ENCODE assay signal across 38 cellular contexts in genomic region chr2:128984066-128984465, GRCh38.
"Had no signal": no experiment of that assay in that cellular context is flagged by ENCODE, and none has a peak within 500 bp of the region (broad histone marks: within the 10 kb centered on the region; RNA-seq: fewer than 3 reads in every experiment).

No MANE protein-coding gene starts in this region.

- H3K4me1 ChIP-seq: adrenal gland, colonic mucosa, gastrocnemius medialis, heart left ventricle had no signal

- H3K27me3 Mint-ChIP-seq: activated CD4-positive, alpha-beta memory T cell treated with anti-CD3 and anti-CD28 coated beads for 36 hours; activated CD4-positive, alpha-beta T cell treated with anti-CD3 and anti-CD28 coated beads for 36 hours; activated CD4-positive, alpha-beta T cell treated with anti-CD3 and anti-CD28 coated beads, Interleukin-2, amount 10 ng/mL, durations not matched to agents 24 days and 14 days; activated CD8-positive, alpha-beta memory T cell treated with anti-CD3 and anti-CD28 coated beads, Interleukin-2, amount 10 ng/mL, durations not matched to agents 7 days and 5 days; activated naive CD4-positive, alpha-beta T cell treated with anti-CD3 and anti-CD28 coated beads, Interleukin-2, amount 50 U/mL, for 24 hours; activated naive CD8-positive, alpha-beta T cell treated with anti-CD3 and anti-CD28 coated beads, Interleukin-2, amount 50 U/mL, for 24 hours had no signal

- H3K27ac ChIP-seq: adrenal gland, cardiac muscle cell, colonic mucosa, foreskin keratinocyte, gastrocnemius medialis, heart left ventricle, WERI-Rb-1 had no signal

- H3K9me3 Mint-ChIP-seq: activated B cell treated with CpG ODN at 0.5 μM for 24 hours; activated CD4-positive, alpha-beta memory T cell treated with anti-CD3 and anti-CD28 coated beads for 36 hours; activated CD4-positive, alpha-beta T cell treated with anti-CD3 and anti-CD28 coated beads, Interleukin-2, amount 10 ng/mL, durations not matched to agents 24 days and 14 days; activated naive CD4-positive, alpha-beta T cell treated with anti-CD3 and anti-CD28 coated beads for 36 hours; activated naive CD4-positive, alpha-beta T cell treated with anti-CD3 and anti-CD28 coated beads, Interleukin-2, amount 50 U/mL, for 24 hours; activated naive CD8-positive, alpha-beta T cell treated with anti-CD3 and anti-CD28 coated beads for 36 hours; activated naive CD8-positive, alpha-beta T cell treated with anti-CD3 and anti-CD28 coated beads, Interleukin-2, amount 50 U/mL, for 24 hours; activated T-helper 1 cell treated with anti-CD3 and anti-CD28 coated beads, Interleukin-12 subunit alpha, Interleukin-12 subunit beta, Interleukin-2, Interleukin-4 antibody, amounts not matched to agents 30 ng/mL and 10 ng/mL and 1 ng/mL, durations not matched to agents 14 hours and 24 hours and 36 hours; activated T-helper 2 cell treated with anti-CD3 and anti-CD28 coated beads, Interferon-gamma antibody, Interleukin-2, Interleukin-4, amounts not matched to agents 10 μg/mL and 5 μg/mL and 100 μg/mL, durations not matched to agents 14 hours and 24 hours and 36 hours; brain; endodermal cell; T-helper 2 cell treated with Interferon-gamma antibody and Interleukin-4, amounts not matched to agents 5 μg/mL and 100 μg/mL, for 36 hours had no signal

- H3K27me3 ChIP-seq: adrenal gland, breast epithelium, cardiac muscle cell, colonic mucosa, foreskin keratinocyte, gastrocnemius medialis, heart left ventricle had no signal

- H3K4me3 Mint-ChIP-seq: activated B cell treated with CpG ODN at 0.5 μM for 24 hours; activated CD4-positive, alpha-beta memory T cell treated with anti-CD3 and anti-CD28 coated beads for 36 hours; activated CD4-positive, alpha-beta T cell treated with anti-CD3 and anti-CD28 coated beads for 36 hours; activated CD4-positive, alpha-beta T cell treated with anti-CD3 and anti-CD28 coated beads, Interleukin-2, amount 10 ng/mL, durations not matched to agents 24 days and 14 days; activated CD8-positive, alpha-beta memory T cell treated with anti-CD3 and anti-CD28 coated beads, Interleukin-2, amount 10 ng/mL, durations not matched to agents 7 days and 5 days; activated CD8-positive, alpha-beta T cell treated with anti-CD3 and anti-CD28 coated beads, Interleukin-2, amount 10 ng/mL, durations not matched to agents 7 days and 5 days; activated naive CD4-positive, alpha-beta T cell treated with anti-CD3 and anti-CD28 coated beads for 36 hours; activated naive CD4-positive, alpha-beta T cell treated with anti-CD3 and anti-CD28 coated beads, Interleukin-2, amount 50 U/mL, for 24 hours; activated naive CD8-positive, alpha-beta T cell treated with anti-CD3 and anti-CD28 coated beads for 36 hours; activated naive CD8-positive, alpha-beta T cell treated with anti-CD3 and anti-CD28 coated beads, Interleukin-2, amount 50 U/mL, for 24 hours; activated T-helper 1 cell treated with anti-CD3 and anti-CD28 coated beads, Interleukin-12 subunit alpha, Interleukin-12 subunit beta, Interleukin-2, Interleukin-4 antibody, amounts not matched to agents 30 ng/mL and 10 ng/mL and 1 ng/mL, durations not matched to agents 14 hours and 24 hours and 36 hours; brain; endodermal cell; T-helper 17 cell; T-helper 2 cell treated with Interferon-gamma antibody and Interleukin-4, amounts not matched to agents 5 μg/mL and 100 μg/mL, for 36 hours had no signal

- DNase-seq: activated B cell treated with CpG ODN at 0.5 μM for 24 hours; activated CD4-positive, alpha-beta memory T cell treated with anti-CD3 and anti-CD28 coated beads for 36 hours; activated CD4-positive, alpha-beta T cell treated with anti-CD3 and anti-CD28 coated beads for 36 hours; activated CD4-positive, alpha-beta T cell treated with anti-CD3 and anti-CD28 coated beads, Interleukin-2, amount 10 ng/mL, durations not matched to agents 24 days and 14 days; activated CD8-positive, alpha-beta memory T cell treated with anti-CD3 and anti-CD28 coated beads, Interleukin-2, amount 10 ng/mL, durations not matched to agents 7 days and 5 days; activated CD8-positive, alpha-beta memory T cell treated with anti-CD3 and anti-CD28 coated beads, Interleukin-2, amount 50 U/mL, for 4 hours; activated CD8-positive, alpha-beta T cell treated with anti-CD3 and anti-CD28 coated beads, Interleukin-2, amount 10 ng/mL, durations not matched to agents 7 days and 5 days; activated effector memory CD4-positive, alpha-beta T cell treated with anti-CD3 and anti-CD28 coated beads, Interleukin-2, amount 50 U/mL, for 16 hours; activated naive CD4-positive, alpha-beta T cell treated with anti-CD3 and anti-CD28 coated beads for 36 hours; activated naive CD8-positive, alpha-beta T cell treated with anti-CD3 and anti-CD28 coated beads for 36 hours; activated naive CD8-positive, alpha-beta T cell treated with anti-CD3 and anti-CD28 coated beads, Interleukin-2, amount 50 U/mL, for 24 hours; activated T-cell treated with anti-CD3 and anti-CD28 coated beads, Interleukin-2, amount 50 U/mL, for 1 hour; activated T-cell treated with anti-CD3 and anti-CD28 coated beads, Interleukin-2, amount 50 U/mL, for 48 hours; adrenal gland; amygdala; aorta; central memory CD4-positive, alpha-beta T cell; cerebellar nuclear complex; colonic mucosa; effector memory CD4-positive, alpha-beta T cell; endodermal cell; gastrocnemius medialis; glutamatergic neuron; heart left ventricle; T-helper 1 cell; T-helper 17 cell; T1000; WERI-Rb-1 had no signal

- H3K4me3 ChIP-seq: adrenal gland, breast epithelium, cardiac muscle cell, colonic mucosa, gastrocnemius medialis, heart left ventricle had no signal

- H3K36me3 Mint-ChIP-seq: activated CD4-positive, alpha-beta memory T cell treated with anti-CD3 and anti-CD28 coated beads for 36 hours; activated CD8-positive, alpha-beta memory T cell treated with anti-CD3 and anti-CD28 coated beads, Interleukin-2, amount 10 ng/mL, durations not matched to agents 7 days and 5 days; activated naive CD4-positive, alpha-beta T cell treated with anti-CD3 and anti-CD28 coated beads, Interleukin-2, amount 50 U/mL, for 24 hours; activated naive CD8-positive, alpha-beta T cell treated with anti-CD3 and anti-CD28 coated beads for 36 hours; brain had no signal

- H3K4me1 Mint-ChIP-seq: activated B cell treated with CpG ODN at 0.5 μM for 24 hours; activated CD4-positive, alpha-beta T cell treated with anti-CD3 and anti-CD28 coated beads for 36 hours; activated CD4-positive, alpha-beta T cell treated with anti-CD3 and anti-CD28 coated beads, Interleukin-2, amount 10 ng/mL, durations not matched to agents 24 days and 14 days; activated CD8-positive, alpha-beta memory T cell treated with anti-CD3 and anti-CD28 coated beads, Interleukin-2, amount 10 ng/mL, durations not matched to agents 7 days and 5 days; activated naive CD4-positive, alpha-beta T cell treated with anti-CD3 and anti-CD28 coated beads, Interleukin-2, amount 50 U/mL, for 24 hours; activated naive CD8-positive, alpha-beta T cell treated with anti-CD3 and anti-CD28 coated beads for 36 hours; activated naive CD8-positive, alpha-beta T cell treated with anti-CD3 and anti-CD28 coated beads, Interleukin-2, amount 50 U/mL, for 24 hours; T-helper 17 cell had no signal

- H3K9me3 ChIP-seq: adrenal gland, breast epithelium, colonic mucosa, gastrocnemius medialis, heart left ventricle had no signal

- H3K27ac Mint-ChIP-seq: activated B cell treated with CpG ODN at 0.5 μM for 24 hours; activated CD4-positive, alpha-beta memory T cell treated with anti-CD3 and anti-CD28 coated beads for 36 hours; activated CD4-positive, alpha-beta T cell treated with anti-CD3 and anti-CD28 coated beads for 36 hours; activated CD4-positive, alpha-beta T cell treated with anti-CD3 and anti-CD28 coated beads, Interleukin-2, amount 10 ng/mL, durations not matched to agents 24 days and 14 days; activated CD8-positive, alpha-beta memory T cell treated with anti-CD3 and anti-CD28 coated beads, Interleukin-2, amount 10 ng/mL, durations not matched to agents 7 days and 5 days; activated CD8-positive, alpha-beta T cell treated with anti-CD3 and anti-CD28 coated beads, Interleukin-2, amount 10 ng/mL, durations not matched to agents 7 days and 5 days; activated naive CD4-positive, alpha-beta T cell treated with anti-CD3 and anti-CD28 coated beads for 36 hours; activated naive CD4-positive, alpha-beta T cell treated with anti-CD3 and anti-CD28 coated beads, Interleukin-2, amount 50 U/mL, for 24 hours; activated naive CD8-positive, alpha-beta T cell treated with anti-CD3 and anti-CD28 coated beads for 36 hours; activated naive CD8-positive, alpha-beta T cell treated with anti-CD3 and anti-CD28 coated beads, Interleukin-2, amount 50 U/mL, for 24 hours; activated T-helper 1 cell treated with anti-CD3 and anti-CD28 coated beads, Interleukin-12 subunit alpha, Interleukin-12 subunit beta, Interleukin-2, Interleukin-4 antibody, amounts not matched to agents 30 ng/mL and 10 ng/mL and 1 ng/mL, durations not matched to agents 14 hours and 24 hours and 36 hours; activated T-helper 2 cell treated with anti-CD3 and anti-CD28 coated beads, Interferon-gamma antibody, Interleukin-2, Interleukin-4, amounts not matched to agents 10 μg/mL and 5 μg/mL and 100 μg/mL, durations not matched to agents 14 hours and 24 hours and 36 hours; endodermal cell; T-helper 17 cell; T-helper 2 cell treated with Interferon-gamma antibody and Interleukin-4, amounts not matched to agents 5 μg/mL and 100 μg/mL, for 36 hours had no signal

- H3K36me3 ChIP-seq: adrenal gland, breast epithelium, cardiac muscle cell, colonic mucosa, gastrocnemius medialis, heart left ventricle, WERI-Rb-1 had no signal

- ATAC-seq: activated CD4-positive, alpha-beta T cell treated with anti-CD3 and anti-CD28 coated beads for 36 hours; activated CD4-positive, CD25-positive, alpha-beta regulatory T cell treated with anti-CD3 and anti-CD28 coated beads, Interleukin-2, amount 50 U/mL, for 24 hours; activated CD8-positive, alpha-beta memory T cell treated with anti-CD3 and anti-CD28 coated beads, Interleukin-2, amount 10 ng/mL, durations not matched to agents 7 days and 5 days; activated CD8-positive, alpha-beta T cell treated with anti-CD3 and anti-CD28 coated beads, Interleukin-2, amount 10 ng/mL, durations not matched to agents 7 days and 5 days; activated naive CD8-positive, alpha-beta T cell treated with anti-CD3 and anti-CD28 coated beads, Interleukin-2, amount 50 U/mL, for 24 hours; esophagus mucosa; foreskin keratinocyte; gastrocnemius medialis; heart left ventricle; T-helper 17 cell had no signal
